9 cellular contexts compared by ENCODE assay signal in the genomic region with DNA sequence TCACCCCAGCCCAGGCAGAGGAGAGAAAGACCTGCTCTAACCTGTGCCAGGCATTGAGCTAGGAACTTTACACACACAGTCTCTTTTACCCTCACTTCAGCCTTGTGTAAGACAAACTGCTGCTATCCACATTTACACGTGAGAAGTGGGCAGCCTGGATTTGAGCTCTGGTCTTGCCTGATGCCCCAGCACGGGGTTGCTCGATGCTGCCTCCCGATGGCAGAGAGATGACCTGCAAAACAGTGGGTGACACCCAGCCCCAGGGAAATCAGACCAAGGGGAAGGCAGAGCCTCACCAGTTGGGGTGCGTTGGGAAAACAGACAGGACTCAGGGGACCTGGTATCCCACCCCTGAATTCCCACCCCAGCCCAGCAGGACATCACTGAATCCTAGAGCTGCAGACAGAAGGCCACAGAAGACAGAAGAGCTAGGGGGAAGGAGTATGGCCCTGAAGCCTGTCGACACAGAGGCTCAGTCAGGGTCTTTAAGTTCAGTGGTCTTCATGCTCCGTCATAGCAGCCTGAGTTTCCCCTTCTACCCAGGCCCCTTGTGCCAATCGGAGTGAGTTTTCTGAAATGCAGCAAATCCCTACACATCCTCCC. TPM values are rescaled to one million over a fixed set of nuclear protein-coding genes. Genes with fewer than 3 reads are reported as not detected.
DNase-seq lines count a peak whose midpoint lies in the region; ATAC-seq and TF ChIP-seq lines count a peak whose summit lies in the region.
"Had no signal": no experiment of that assay in that cellular context is flagged by ENCODE, and none has a peak within 500 bp of the region (broad histone marks: within the 10 kb centered on the region; RNA-seq: fewer than 3 reads in every experiment).

No MANE protein-coding gene starts in this region.

- H3K4me1 ChIP-seq in heart right ventricle: peaks cover 0 to 37% (median 0%) of the 10 kb centered on the region in 9 donors
- no peaks in the 10 kb centered on the region for H3K4me1 ChIP-seq in transverse colon

- H3K27ac ChIP-seq in HL-60 (replicated peaks) (peak overlapping the region; percentile 90), VCaP (no peak overlapping the region), heart right ventricle (no peak overlapping the region), transverse colon (no peak overlapping the region)

- 57 to 63% methylated on average over 8 of the region's 8 CpGs for WGBS in heart right ventricle, 2 donors
- WGBS in transverse colon (ENCODE audit: low coverage in 1 of 2), 2 donors: 40% methylated on average over 8 of the region's 8 CpGs; no CpG with 5 or more reads in 1 of the 2 donors

- no peak for TF ChIP-seq POLR2A in transverse colon (IDR thresholded peaks at IDR 0.05)

- in situ Hi-C loops in transverse colon (cut with MboI; ENCODE audit: low pct_ligation_motif_present in 1 of 4, low pct_unique_long_range_greater_than_20kb in 1 of 4, low sequenced_read_pairs in 3 of 4): no loop called here

- H3K36me3 ChIP-seq in heart right ventricle (no peaks in the 10 kb centered on the region), transverse colon (no peaks in the 10 kb centered on the region)

- intact Hi-C loops in heart right ventricle (cut with DNase I) (loop anchor here in 2 of 10 donors (5.0 kb wide), 2 partner anchors 73 to 78 kb away; no protein-coding TSS in a partner anchor), transverse colon (cut with DNase I; ENCODE audit: low total_unique reads) (no loop called here)

- peak; percentile 56 for DNase-seq in EH (ENCODE audit: low read depth)
- peak in 1 of 2 experiments; percentile 94 for DNase-seq in HL-60 (ENCODE audit: low read depth in 1 of 2, low spot score in 1 of 2)
- DNase-seq in heart right ventricle: no peak
- no peak for DNase-seq in transverse colon

- TF ChIP-seq CTCF in HL-60 (IDR thresholded peaks at IDR 0.05; ENCODE audit: insufficient read depth, low read length) (peak; percentile 79), VCaP (conservative IDR thresholded peaks at IDR 0.05) (peak; percentile 63), heart right ventricle (IDR thresholded peaks at IDR 0.05) (peak in 7 of 9 donors; percentile 18 to 51 (median 35)), transverse colon (IDR thresholded peaks at IDR 0.05) (peak in 3 of 5 experiments; percentile 9 to 33 (median 11))

- ATAC-seq in heart right ventricle: peak in 1 of 8 donors; percentile 59
- no peak for ATAC-seq in HG03439 (IDR thresholded peaks at IDR 0.05; ENCODE audit: unreplicated experiment)
- no peak for ATAC-seq in HG02678 (IDR thresholded peaks at IDR 0.05; ENCODE audit: unreplicated experiment)
- no peak for ATAC-seq in HG03097 (IDR thresholded peaks at IDR 0.05; ENCODE audit: low FRiP score, unreplicated experiment)

- H3K9me3 ChIP-seq in heart right ventricle (peaks cover 0 to 6% (median 0%) of the 10 kb centered on the region in 11 donors), transverse colon (no peaks in the 10 kb centered on the region)

- TF ChIP-seq EP300 in transverse colon (IDR thresholded peaks at IDR 0.05; ENCODE audit: low read depth): no peak

- H3K4me3 ChIP-seq in HL-60 (replicated peaks; ENCODE audit: insufficient read depth, low read length) (peak overlapping the region; percentile 37), heart right ventricle (peak overlapping the region in 1 of 10 donors; percentile 9), transverse colon (no peak overlapping the region)

- no peaks in the 10 kb centered on the region for H3K27me3 ChIP-seq in HL-60 (ENCODE audit: insufficient read depth, poor library complexity, severe bottlenecking)
- peaks cover 0 to 54% (median 11%) of the 10 kb centered on the region in 7 donors for H3K27me3 ChIP-seq in heart right ventricle
- H3K27me3 ChIP-seq in transverse colon: peaks cover 17% of the 10 kb centered on the region

RNA-seq across cellular contexts. Expression of a gene that starts 1.0 kb away (rescaled TPM):
- total RNA-seq in heart right ventricle (1 to 10 TPM in 1 of 10 donors, under 1 TPM in 3, not detected in 6; 0.15 to 1.6 (median 0.18) TPM), transverse colon (not detected)
- under 1 TPM in 1 of 2 donors, not detected in 1; 0.01 TPM for polyA plus RNA-seq in heart right ventricle
- total RNA-seq: T-helper 2 cell treated with Interferon-gamma antibody and Interleukin-4, amounts not matched to agents 100 ng/mL and 5 ng/mL, for 36 hours had no signal

RNA-seq across cellular contexts. Expression of a gene that starts 41.3 kb away (rescaled TPM):
- total RNA-seq in heart right ventricle: 1 to 10 TPM in 1 of 10 donors, under 1 TPM in 4, not detected in 5; 0.17 to 3.5 (median 0.23) TPM
- polyA plus RNA-seq in heart right ventricle: 1 to 10 TPM in 1 of 2 donors, under 1 TPM in 1; 0.37 to 1.3 TPM
- total RNA-seq in transverse colon: not detected
- total RNA-seq: T-helper 2 cell treated with Interferon-gamma antibody and Interleukin-4, amounts not matched to agents 100 ng/mL and 5 ng/mL, for 36 hours had no signal

RNA-seq across cellular contexts. Expression of a gene that starts 44.4 kb away (rescaled TPM):
- 1 to 10 TPM; 2.7 to 7.7 (median 5.2) TPM for total RNA-seq in heart right ventricle
- 1 to 10 TPM; 2.9 to 6.2 TPM for polyA plus RNA-seq in heart right ventricle
- 10 to 100 TPM in 1 of 4 donors, 1 to 10 TPM in 3; 1.6 to 20.2 (median 3.7) TPM for total RNA-seq in transverse colon
- total RNA-seq: T-helper 2 cell treated with Interferon-gamma antibody and Interleukin-4, amounts not matched to agents 100 ng/mL and 5 ng/mL, for 36 hours had no signal

Comparison
In these comparisons a context has a peak if more than half of its experiments do, and no peak if none do; other contexts are left out.
1. CTCF ChIP-seq: peak in every context shown above with its lines; median percentile 79 in HL-60; 63 in VCaP; 35 in heart right ventricle; 11 in transverse colon.